17 cellular contexts compared by ENCODE assay signal in genomic region chr3:148042663-148043445, GRCh38.
DNase-seq lines count a peak whose midpoint lies in the region; ATAC-seq lines count a peak whose summit lies in the region.
"Had no signal": no experiment of that assay in that cellular context is flagged by ENCODE, and none has a peak within 500 bp of the region (broad histone marks: within the 10 kb centered on the region; RNA-seq: fewer than 3 reads in every experiment).

No MANE protein-coding gene starts in this region.

- ATAC-seq in HG02981 (IDR thresholded peaks at IDR 0.05; ENCODE audit: unreplicated experiment) = no peak

- peak; percentile 37 for DNase-seq in NCI-H748 (lab: John Stamatoyannopoulos, UW; ENCODE audit: unreplicated experiment)
- no peak for DNase-seq in NCI-H748 treated with DMSO at 0.1 percent for 48 hours (lab: John Stamatoyannopoulos, UW)
- DNase-seq in NCI-H69 (lab: John Stamatoyannopoulos, UW) = peak; percentile 11
- peak; percentile 84 for DNase-seq in dedifferentiated amniotic fluid mesenchymal stem cell (ENCODE audit: extremely low spot score)
- peak; percentile 27 for DNase-seq in stromal cell of bone marrow (ENCODE audit: low read depth)
- no peak for DNase-seq in middle frontal gyrus (ENCODE audit: extremely low spot score, low spot score)
- DNase-seq in GM19238 (ENCODE audit: insufficient read length, low spot score) = no peak
- DNase-seq: activated CD4-positive, alpha-beta memory T cell treated with anti-CD3 and anti-CD28 coated beads, Interleukin-2, amount 10 ng/mL, durations not matched to agents 7 days and 5 days; activated T-cell treated with anti-CD3 and anti-CD28 coated beads, Interleukin-2, amount 50 U/mL, for 24 hours; CD8-positive, alpha-beta memory T cell; DND-41; effector CD4-positive, alpha-beta T cell; midbrain; NCI-H2029 treated with DMSO at 0.1 percent for 48 hours; NCI-H774; T-helper 1 cell had no signal

Comparison
In these comparisons a context has a peak if more than half of its experiments do, and no peak if none do; other contexts are left out.
1. DNase-seq: peak in NCI-H748 (single experiment), NCI-H69 (single experiment), dedifferentiated amniotic fluid mesenchymal stem cell (single experiment) and stromal cell of bone marrow (single experiment); none in NCI-H748 treated with DMSO at 0.1 percent for 48 hours (single experiment), middle frontal gyrus (single experiment) and GM19238 (single experiment).